In genomic region chr3:8769088-8769822, GRCh38 we compare ENCODE assay signal across 8 cellular contexts. TPM values are rescaled to one million over a fixed set of nuclear protein-coding genes. Genes with fewer than 3 reads are reported as not detected.
DNase-seq lines count a peak whose midpoint lies in the region; ATAC-seq, FAIRE-seq and TF ChIP-seq lines count a peak whose summit lies in the region.

Gene OXTR (minus strand): TSS chr3:8769613. CDS start chr3:8768187, 1,426 bp downstream.

- H3K9me3 ChIP-seq in NT2/D1 (ENCODE audit: insufficient read depth, low read length): no peaks in the 10 kb centered on the region
- H3K9me3 ChIP-seq in tibial artery: no peaks in the 10 kb centered on the region

- H3K36me3 Mint-ChIP-seq in activated T-helper 17 cell treated with anti-CD3 and anti-CD28 coated beads, Interleukin-2, amount 50 U/mL, for 72 hours (ENCODE audit: low read depth): no peaks in the 10 kb centered on the region

- intact Hi-C loops in tibial artery (cut with DNase I; ENCODE audit: low total_unique reads): no loop called here

- H3K4me1 Mint-ChIP-seq in activated T-helper 17 cell treated with anti-CD3 and anti-CD28 coated beads, Interleukin-2, amount 50 U/mL, for 72 hours: peaks cover 6% of the 10 kb centered on the region

- H3K36me3 ChIP-seq in NT2/D1 (ENCODE audit: insufficient read depth, insufficient read length, low read length) (peaks cover 16% of the 10 kb centered on the region), tibial artery (no peaks in the 10 kb centered on the region)

- ATAC-seq in HG03354 (IDR thresholded peaks at IDR 0.05; ENCODE audit: poor library complexity, severe bottlenecking, unreplicated experiment): peak; percentile 62
- ATAC-seq in activated T-helper 17 cell treated with anti-CD3 and anti-CD28 coated beads, Interleukin-2, amount 50 U/mL, for 72 hours (replicated peaks): peak; percentile 84

- H3K9ac ChIP-seq in NT2/D1 (ENCODE audit: insufficient read length, low read depth): peak within 1 kb of the TSS; percentile 70

- no peak within 1 kb of the TSS for H3K27ac ChIP-seq in tibial artery

- H3K27me3 ChIP-seq in NT2/D1 (ENCODE audit: insufficient read depth, insufficient read length) (peaks cover 50% of the 10 kb centered on the region), tibial artery (peaks cover 0 to 24% of the 10 kb centered on the region in 2 donors)

- DNase-seq in COLO668 (lab: John Stamatoyannopoulos, UW; ENCODE audit: unreplicated experiment): peak; percentile 78
- DNase-seq in GM19239 (ENCODE audit: insufficient read length, low spot score): peak; percentile 85
- peak; percentile 78 for DNase-seq in NT2/D1 (ENCODE audit: low read depth, low spot score)
- DNase-seq in foreskin melanocyte: peak; percentile 68
- DNase-seq in nucleus accumbens (lab: John Stamatoyannopoulos, UW): peak in 51 of 56 donors; percentile 15 to 82 (median 49)
- DNase-seq in tibial artery: no peak

- peaks cover 4% of the 10 kb centered on the region for H3K4me1 ChIP-seq in NT2/D1 (ENCODE audit: insufficient read depth, insufficient read length)
- peaks cover 0 to 29% (median 21%) of the 10 kb centered on the region in 4 donors for H3K4me1 ChIP-seq in tibial artery

- H3K27me3 Mint-ChIP-seq in activated T-helper 17 cell treated with anti-CD3 and anti-CD28 coated beads, Interleukin-2, amount 50 U/mL, for 72 hours: peaks cover 35% of the 10 kb centered on the region

- H3K27ac Mint-ChIP-seq in activated T-helper 17 cell treated with anti-CD3 and anti-CD28 coated beads, Interleukin-2, amount 50 U/mL, for 72 hours: no peak within 1 kb of the TSS

- no peaks in the 10 kb centered on the region for H3K9me3 Mint-ChIP-seq in activated T-helper 17 cell treated with anti-CD3 and anti-CD28 coated beads, Interleukin-2, amount 50 U/mL, for 72 hours

- peak within 1 kb of the TSS; percentile 35 for H3K4me3 ChIP-seq in NT2/D1 (ENCODE audit: insufficient read length, low read depth)
- H3K4me3 ChIP-seq in tibial artery: peak within 1 kb of the TSS; percentile 28 to 45

- peak; percentile 88 to 99 for TF ChIP-seq CTCF in tibial artery (IDR thresholded peaks at IDR 0.05)

- H3K4me3 Mint-ChIP-seq in activated T-helper 17 cell treated with anti-CD3 and anti-CD28 coated beads, Interleukin-2, amount 50 U/mL, for 72 hours: peak within 1 kb of the TSS; percentile 35

- FAIRE-seq in GM19239 (lab: Jason Lieb, UNC): peak; percentile 92

RNA-seq across cellular contexts. Expression of gene OXTR, which starts in this region (rescaled TPM):
- 1 to 10 TPM; 2.1 to 3.6 TPM for total RNA-seq in activated T-helper 17 cell treated with anti-CD3 and anti-CD28 coated beads, Interleukin-2, amount 50 U/mL, for 72 hours

Comparison
In these comparisons a context has a peak if more than half of its experiments do, and no peak if none do; other contexts are left out.
1. DNase-seq: peak in COLO668 (single experiment), GM19239 (single experiment), NT2/D1 (single experiment), foreskin melanocyte (single experiment) and nucleus accumbens (51 of 56); none in tibial artery (0 of 2).